8 cellular contexts compared by ENCODE assay signal in genomic region chr12:120290541-120291312, GRCh38. TPM values are rescaled to one million over a fixed set of nuclear protein-coding genes. Genes with fewer than 3 reads are reported as not detected.
DNase-seq lines count a peak whose midpoint lies in the region; ATAC-seq and TF ChIP-seq lines count a peak whose summit lies in the region.

No MANE protein-coding gene starts in this region.

- H3K4me3 Mint-ChIP-seq in activated CD4-positive, alpha-beta T cell treated with anti-CD3 and anti-CD28 coated beads for 36 hours: no peak overlapping the region
- no peak overlapping the region for H3K4me3 Mint-ChIP-seq in endothelial cell (ENCODE audit: unreplicated experiment)
- no peak overlapping the region for H3K4me3 Mint-ChIP-seq in stimulated activated memory B cell treated with anti-CD40 and anti-IgM and Interleukin-4, amounts not matched to agents 10 μg/mL and 1 μg/mL and 100 μg/mL, for 72 hours

- TF ChIP-seq CTCF in KMS-11 (conservative IDR thresholded peaks at IDR 0.05; ENCODE audit: low read depth, low read length) (no peak), endothelial cell (IDR thresholded peaks at IDR 0.05; ENCODE audit: unreplicated experiment) (no peak), neutrophil (IDR thresholded peaks at IDR 0.05) (no peak)

- H4K20me1 ChIP-seq in BLaER1 treated with 17β-estradiol and CSF1 and Interleukin-3, amounts not matched to agents 10 nM and 100 nM: peaks cover 0 to 8% (median 0%) of the 10 kb centered on the region in 11 experiments; a peak in 1 of 22 replicates
- H4K20me1 ChIP-seq in KMS-11 (ENCODE audit: insufficient read depth): no peaks in the 10 kb centered on the region

- H3K4me1 Mint-ChIP-seq in activated CD4-positive, alpha-beta T cell treated with anti-CD3 and anti-CD28 coated beads for 36 hours: peaks cover 7% of the 10 kb centered on the region
- H3K4me1 Mint-ChIP-seq in endothelial cell (ENCODE audit: unreplicated experiment): no peaks in the 10 kb centered on the region
- no peaks in the 10 kb centered on the region for H3K4me1 Mint-ChIP-seq in stimulated activated memory B cell treated with anti-CD40 and anti-IgM and Interleukin-4, amounts not matched to agents 10 μg/mL and 1 μg/mL and 100 μg/mL, for 72 hours

- no peaks in the 10 kb centered on the region for H3K79me2 ChIP-seq in KMS-11 (ENCODE audit: insufficient read depth, low read depth)

- peak overlapping the region; percentile 24 to 71 (median 50); a peak in 18 of 20 replicates for H3K4me3 ChIP-seq in BLaER1 treated with 17β-estradiol and CSF1 and Interleukin-3, amounts not matched to agents 10 nM and 100 nM
- no peak overlapping the region for H3K4me3 ChIP-seq in KMS-11 (IDR thresholded peaks at IDR 0.05; ENCODE audit: insufficient read depth, low read depth, low read length)
- H3K4me3 ChIP-seq in neutrophil (ENCODE audit: low read depth in 1 of 2, low read length in 1 of 2): peak overlapping the region; percentile 72 to 76

- CTCF ChIA-PET in activated CD4-positive, alpha-beta T cell treated with anti-CD3 and anti-CD28 coated beads for 36 hours (lab: Charles Lee): interaction anchor here (0.6 to 5.5 kb wide), 12 partner anchors 11 to 193 kb away, joined by 3 to 72 read pairs (median 4); partner anchors contain the start of genes PXN, RPLP0 and SIRT4

- peak overlapping the region; percentile 47 for H2AFZ ChIP-seq in KMS-11 (ENCODE audit: low read depth)

- H3K9ac ChIP-seq in BLaER1 treated with 17β-estradiol and CSF1 and Interleukin-3, amounts not matched to agents 10 nM and 100 nM: peak overlapping the region; percentile 73 to 100 (median 96)
- H3K9ac ChIP-seq in KMS-11: peak overlapping the region; percentile 92; the same call in 1 of the 2 replicates

- peak overlapping the region; percentile 71 to 93 (median 87) for H3K4me2 ChIP-seq in BLaER1 treated with 17β-estradiol and CSF1 and Interleukin-3, amounts not matched to agents 10 nM and 100 nM
- H3K4me2 ChIP-seq in KMS-11: peak overlapping the region; percentile 57

- POLR2A ChIA-PET in activated CD4-positive, alpha-beta T cell treated with anti-CD3 and anti-CD28 coated beads for 36 hours (lab: Charles Lee): interaction anchor here (0.6 to 5.3 kb wide), 59 partner anchors 8 to 672 kb away, joined by 3 to 281 read pairs (median 7); partner anchors contain the start of genes BICDL1, COQ5, COX6A1 and DYNLL1

- no peak for ATAC-seq in activated CD4-positive, alpha-beta T cell treated with anti-CD3 and anti-CD28 coated beads for 36 hours
- no peak for ATAC-seq in stimulated activated memory B cell treated with anti-CD40 and anti-IgM and Interleukin-4, amounts not matched to agents 10 μg/mL and 1 μg/mL and 100 μg/mL, for 72 hours
- no peak for ATAC-seq in HG03280 (IDR thresholded peaks at IDR 0.05; ENCODE audit: unreplicated experiment)

- H3K27me3 ChIP-seq in BLaER1 treated with 17β-estradiol and CSF1 and Interleukin-3, amounts not matched to agents 10 nM and 100 nM: no peaks in the 10 kb centered on the region
- no peaks in the 10 kb centered on the region for H3K27me3 ChIP-seq in KMS-11 (ENCODE audit: insufficient read depth, low read depth)
- H3K27me3 ChIP-seq in neutrophil: no peaks in the 10 kb centered on the region

- no peaks in the 10 kb centered on the region for H3K36me3 Mint-ChIP-seq in activated CD4-positive, alpha-beta T cell treated with anti-CD3 and anti-CD28 coated beads for 36 hours (ENCODE audit: low read depth)
- H3K36me3 Mint-ChIP-seq in endothelial cell (ENCODE audit: low read depth, unreplicated experiment): no peaks in the 10 kb centered on the region
- no peaks in the 10 kb centered on the region for H3K36me3 Mint-ChIP-seq in stimulated activated memory B cell treated with anti-CD40 and anti-IgM and Interleukin-4, amounts not matched to agents 10 μg/mL and 1 μg/mL and 100 μg/mL, for 72 hours

- DNase-seq in activated CD4-positive, alpha-beta T cell treated with anti-CD3 and anti-CD28 coated beads for 36 hours: peak; percentile 46
- DNase-seq in endothelial cell (ENCODE audit: low spot score) (peak; percentile 43), NCI-H1930 (lab: John Stamatoyannopoulos, UW) (no peak)

- intact Hi-C loops in activated CD4-positive, alpha-beta T cell treated with anti-CD3 and anti-CD28 coated beads for 36 hours (cut with DNase I, micrococcal nuclease): loop anchor here (1.0 to 5.0 kb wide), 6 partner anchors 62 to 278 kb away; partner anchors contain the start of genes RAB35 (in 1 of the 2), RNF10 (in 1 of the 2), RPLP0 (in 1 of the 2) and SRSF9 (in 1 of the 2)

- H3K36me3 ChIP-seq in BLaER1 treated with 17β-estradiol and CSF1 and Interleukin-3, amounts not matched to agents 10 nM and 100 nM: no peaks in the 10 kb centered on the region
- H3K36me3 ChIP-seq in KMS-11 (ENCODE audit: insufficient read depth) (no peaks in the 10 kb centered on the region), neutrophil (no peaks in the 10 kb centered on the region)

- peak overlapping the region; percentile 38 for H3K27ac Mint-ChIP-seq in activated CD4-positive, alpha-beta T cell treated with anti-CD3 and anti-CD28 coated beads for 36 hours
- H3K27ac Mint-ChIP-seq in endothelial cell (ENCODE audit: unreplicated experiment): no peak overlapping the region
- H3K27ac Mint-ChIP-seq in stimulated activated memory B cell treated with anti-CD40 and anti-IgM and Interleukin-4, amounts not matched to agents 10 μg/mL and 1 μg/mL and 100 μg/mL, for 72 hours: no peak overlapping the region

- H3K27ac ChIP-seq in BLaER1 treated with 17β-estradiol and CSF1 and Interleukin-3, amounts not matched to agents 10 nM and 100 nM: peak overlapping the region; percentile 60 to 100 (median 99); a peak in 21 of 22 replicates
- H3K27ac ChIP-seq in KMS-11: peak overlapping the region; percentile 99; the same call in 1 of the 2 replicates
- H3K27ac ChIP-seq in neutrophil: peak overlapping the region; percentile 95

- no peaks in the 10 kb centered on the region for H3K27me3 Mint-ChIP-seq in activated CD4-positive, alpha-beta T cell treated with anti-CD3 and anti-CD28 coated beads for 36 hours
- H3K27me3 Mint-ChIP-seq in endothelial cell (ENCODE audit: unreplicated experiment): peaks cover 8% of the 10 kb centered on the region
- H3K27me3 Mint-ChIP-seq in stimulated activated memory B cell treated with anti-CD40 and anti-IgM and Interleukin-4, amounts not matched to agents 10 μg/mL and 1 μg/mL and 100 μg/mL, for 72 hours: no peaks in the 10 kb centered on the region

- no peaks in the 10 kb centered on the region for H3K9me3 ChIP-seq in BLaER1 treated with 17β-estradiol and CSF1 and Interleukin-3, amounts not matched to agents 10 nM and 100 nM (replicated peaks in 1 of 11)
- H3K9me3 ChIP-seq in neutrophil: no peaks in the 10 kb centered on the region

- H3K4me1 ChIP-seq in BLaER1 treated with 17β-estradiol and CSF1 and Interleukin-3, amounts not matched to agents 10 nM and 100 nM: peaks cover 20 to 43% (median 35%) of the 10 kb centered on the region in 10 experiments
- H3K4me1 ChIP-seq in KMS-11 (ENCODE audit: low read depth, poor library complexity, severe bottlenecking) (no peaks in the 10 kb centered on the region), neutrophil (ENCODE audit: control insufficient read depth in 1 of 2, insufficient read depth in 1 of 2, low read depth in 1 of 2, low read length in 1 of 2) (peaks cover 28 to 30% of the 10 kb centered on the region in 2 experiments)

- no peaks in the 10 kb centered on the region for H3K9me3 Mint-ChIP-seq in activated CD4-positive, alpha-beta T cell treated with anti-CD3 and anti-CD28 coated beads for 36 hours (ENCODE audit: low read depth)
- H3K9me3 Mint-ChIP-seq in endothelial cell (ENCODE audit: unreplicated experiment): no peaks in the 10 kb centered on the region
- H3K9me3 Mint-ChIP-seq in stimulated activated memory B cell treated with anti-CD40 and anti-IgM and Interleukin-4, amounts not matched to agents 10 μg/mL and 1 μg/mL and 100 μg/mL, for 72 hours: no peaks in the 10 kb centered on the region

RNA-seq across cellular contexts. Expression of gene RNU4-2, which starts 1.0 kb away (rescaled TPM):
- total RNA-seq in activated CD4-positive, alpha-beta T cell treated with anti-CD3 and anti-CD28 coated beads for 36 hours: 1,000 to 10,000 TPM in 1 of 2 experiments, 100 to 1,000 TPM in 1; 385 to 1,689 TPM
- total RNA-seq in endothelial cell (ENCODE audit: unreplicated experiment): 7,223 TPM

RNA-seq across cellular contexts. Expression of gene RNU4-1, which starts 2.3 kb away (rescaled TPM):
- 1,000 to 10,000 TPM in 1 of 2 experiments, 100 to 1,000 TPM in 1; 323 to 1,150 TPM for total RNA-seq in activated CD4-positive, alpha-beta T cell treated with anti-CD3 and anti-CD28 coated beads for 36 hours
- total RNA-seq in endothelial cell (ENCODE audit: unreplicated experiment): 6,066 TPM

RNA-seq across cellular contexts. Expression of gene SIRT4, which starts 11.4 kb away (rescaled TPM):
- 1 to 10 TPM; 2.2 to 4.0 TPM for total RNA-seq in activated CD4-positive, alpha-beta T cell treated with anti-CD3 and anti-CD28 coated beads for 36 hours
- 1.8 TPM for total RNA-seq in endothelial cell (ENCODE audit: unreplicated experiment)

RNA-seq across cellular contexts. Expression of gene PXN, which starts 25.2 kb away (rescaled TPM):
- 100 to 1,000 TPM in 1 of 2 experiments, 10 to 100 TPM in 1; 74.5 to 104 TPM for total RNA-seq in activated CD4-positive, alpha-beta T cell treated with anti-CD3 and anti-CD28 coated beads for 36 hours
- total RNA-seq in endothelial cell (ENCODE audit: unreplicated experiment): 227 TPM

RNA-seq across cellular contexts. Expression of gene PLA2G1B, which starts 36.9 kb away (rescaled TPM):
- total RNA-seq in activated CD4-positive, alpha-beta T cell treated with anti-CD3 and anti-CD28 coated beads for 36 hours: under 1 TPM in 1 of 2 experiments, not detected in 1; 0.51 TPM
- total RNA-seq in endothelial cell (ENCODE audit: unreplicated experiment): not detected

Comparison
In these comparisons a context has a peak if more than half of its experiments do, and no peak if none do; other contexts are left out.
1. DNase-seq: peak in activated CD4-positive, alpha-beta T cell treated with anti-CD3 and anti-CD28 coated beads for 36 hours (single experiment) and endothelial cell (single experiment); none in NCI-H1930 (0 of 2).
2. Peak in every context shown above with its lines, with median percentiles within 50 percentile points of each other: H3K27ac ChIP-seq.